ENCODE assay signal across 8 cellular contexts in the genomic region with DNA sequence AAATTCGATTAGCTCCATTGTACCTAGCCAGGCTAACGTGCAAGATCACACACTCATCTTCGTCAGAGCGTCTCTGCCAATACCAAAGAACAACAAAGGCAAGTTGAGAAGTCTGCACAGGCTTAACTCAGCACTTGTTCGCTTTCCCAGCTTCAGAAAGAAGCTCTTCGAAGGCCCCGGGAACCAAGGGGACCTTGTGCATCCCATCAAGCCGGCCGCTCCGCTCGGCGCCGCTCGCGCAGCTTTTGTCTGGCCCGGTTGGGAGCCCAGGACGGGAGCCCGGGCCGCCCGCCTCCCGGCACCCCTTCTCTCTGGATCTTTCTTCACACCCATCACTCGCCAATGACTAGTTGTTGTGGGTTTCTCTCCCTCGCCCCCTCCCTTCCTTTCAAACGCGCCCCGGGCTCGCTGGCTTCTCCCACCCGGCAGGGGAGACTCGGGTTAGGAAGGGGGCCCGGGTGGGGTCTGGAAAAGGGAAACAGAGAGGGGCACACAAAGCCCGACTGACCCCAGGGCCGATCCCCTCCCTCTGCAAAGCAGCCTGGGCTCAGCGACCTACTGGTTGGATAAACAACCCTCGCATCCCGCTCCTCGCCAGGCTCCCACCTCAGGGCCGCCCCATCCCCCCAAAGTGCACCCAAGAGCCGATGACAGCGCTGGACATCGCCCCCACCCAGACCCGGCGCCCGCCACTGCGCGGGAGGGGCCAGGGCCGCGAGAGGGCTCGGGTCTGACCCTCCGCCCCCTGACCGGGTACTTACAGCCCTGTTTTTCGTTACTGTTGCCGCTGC. TPM values are rescaled to one million over a fixed set of nuclear protein-coding genes. Genes with fewer than 3 reads are reported as not detected.
DNase-seq lines count a peak whose midpoint lies in the region; ATAC-seq and TF ChIP-seq lines count a peak whose summit lies in the region.

No MANE protein-coding gene starts in this region.

- H3K27me3 ChIP-seq in fibroblast of lung (ENCODE audit: control insufficient read depth, insufficient read depth, low read length), result no peaks in the 10 kb centered on the region

- peak overlapping the region; percentile 99 to 100 for H3K27ac Mint-ChIP-seq in natural killer cell
- H3K27ac Mint-ChIP-seq in stimulated activated naive CD8-positive, alpha-beta T cell treated with anti-CD3 and anti-CD28 coated beads, Interleukin-15, amount 100 ng/mL, for 72 hours, result peak overlapping the region; percentile 99 to 100

- peaks cover 69% of the 10 kb centered on the region for H3K79me2 ChIP-seq in OCI-LY7 (ENCODE audit: insufficient read depth, low read depth, low read length)
- peaks cover 65% of the 10 kb centered on the region for H3K79me2 ChIP-seq in fibroblast of lung (ENCODE audit: control insufficient read depth, insufficient read depth, low read length)

- DNase-seq in ACHN (peak; percentile 57), OCI-LY7 (ENCODE audit: low spot score) (peak; percentile 54), activated T-helper 1 cell treated with Interleukin-2 at 50 U/mL for 16 hours (ENCODE audit: low read depth) (peak; percentile 17), fibroblast of lung (ENCODE audit: low read depth in 2 of 2) (peak; percentile 63 to 73), natural killer cell (peak; percentile 53)
- peak; percentile 52 to 54 for DNase-seq in stimulated activated naive CD8-positive, alpha-beta T cell treated with anti-CD3 and anti-CD28 coated beads, Interleukin-15, amount 100 ng/mL, for 72 hours

- in situ Hi-C loops in ACHN (cut with HindIII; ENCODE audit: low pct_ligation_motif_present, low pct_unique_long_range_greater_than_20kb, low sequenced_read_pairs), result no loop called here

- H3K4me2 ChIP-seq in OCI-LY7 (ENCODE audit: low read length), result peak overlapping the region; percentile 81
- peak overlapping the region; percentile 92 for H3K4me2 ChIP-seq in fibroblast of lung (ENCODE audit: extremely low read depth, insufficient read depth, low read length)

- H3K36me3 ChIP-seq in OCI-LY7 (ENCODE audit: insufficient read depth, low read length) (no peaks in the 10 kb centered on the region), fibroblast of lung (ENCODE audit: control insufficient read depth, insufficient read depth, low read length) (no peaks in the 10 kb centered on the region)

- H3K4me1 ChIP-seq in OCI-LY7 (ENCODE audit: insufficient read depth, low read length, poor library complexity, severe bottlenecking), result peaks cover 42% of the 10 kb centered on the region
- peaks cover 3% of the 10 kb centered on the region for H3K4me1 ChIP-seq in fibroblast of lung (ENCODE audit: control insufficient read depth, extremely low read depth, insufficient read depth, low read length)

- H3K9me3 ChIP-seq in OCI-LY7 (ENCODE audit: low read length), result no peaks in the 10 kb centered on the region
- no peaks in the 10 kb centered on the region for H3K9me3 ChIP-seq in fibroblast of lung (ENCODE audit: control insufficient read depth, insufficient read depth, low read depth, low read length)

- peaks cover 7% of the 10 kb centered on the region for H3K36me3 Mint-ChIP-seq in natural killer cell

- peak overlapping the region; percentile 100 for H3K4me3 Mint-ChIP-seq in natural killer cell
- H3K4me3 Mint-ChIP-seq in stimulated activated naive CD8-positive, alpha-beta T cell treated with anti-CD3 and anti-CD28 coated beads, Interleukin-15, amount 100 ng/mL, for 72 hours, result peak overlapping the region; percentile 88 to 90

- POLR2A ChIA-PET in OCI-LY7 (lab: Charles Lee), result interaction anchor here (0.6 to 7.2 kb wide), 12 partner anchors 9 to 218 kb away, joined by 3 to 55 read pairs (median 3); a partner anchor contains a TSS

- ATAC-seq in GM18858 (IDR thresholded peaks at IDR 0.05; ENCODE audit: unreplicated experiment) (peak; percentile 20), HG03108 (IDR thresholded peaks at IDR 0.05; ENCODE audit: unreplicated experiment) (peak; percentile 33), natural killer cell (peak; percentile 26 to 42 (median 26))
- peak; percentile 39 for ATAC-seq in stimulated activated naive CD8-positive, alpha-beta T cell treated with anti-CD3 and anti-CD28 coated beads, Interleukin-15, amount 100 ng/mL, for 72 hours

- no TSS peak for BruUV-seq in OCI-LY7 (replicated peaks; lab: Mats Ljungman, UMichigan)

- no peak for TF ChIP-seq CTCF in OCI-LY7 (conservative IDR thresholded peaks at IDR 0.05; ENCODE audit: low read length)
- no peak for TF ChIP-seq CTCF in fibroblast of lung (conservative IDR thresholded peaks at IDR 0.05 in 1 of 2, IDR thresholded peaks at IDR 0.05 in 1 of 2; ENCODE audit: low read depth in 1 of 2, low read length in 2 of 2)
- TF ChIP-seq CTCF in natural killer cell (IDR thresholded peaks at IDR 0.05), result no peak

- CTCF ChIA-PET in OCI-LY7 (lab: Charles Lee; ENCODE audit: unreplicated experiment), result interaction anchor here (0.9 kb wide), 1 partner anchor 52 kb away, joined by 3 read pairs; no protein-coding TSS in a partner anchor

- H3K27ac ChIP-seq in OCI-LY7 (ENCODE audit: low read depth, low read length, poor library complexity, severe bottlenecking) (peak overlapping the region; percentile 85), fibroblast of lung (ENCODE audit: insufficient read depth, low read length) (peak overlapping the region; percentile 99)

- no peaks in the 10 kb centered on the region for H3K27me3 Mint-ChIP-seq in natural killer cell (ENCODE audit: low read depth in 2 of 2)
- no peaks in the 10 kb centered on the region for H3K27me3 Mint-ChIP-seq in stimulated activated naive CD8-positive, alpha-beta T cell treated with anti-CD3 and anti-CD28 coated beads, Interleukin-15, amount 100 ng/mL, for 72 hours

- no peaks in the 10 kb centered on the region for H3K9me2 ChIP-seq in OCI-LY7 (ENCODE audit: insufficient read depth, low read length)

- H2AFZ ChIP-seq in OCI-LY7 (ENCODE audit: low read length) (peak overlapping the region; percentile 69; the same call in 1 of the 2 replicates), fibroblast of lung (ENCODE audit: low read length) (peak overlapping the region; percentile 52)

- peak overlapping the region; percentile 89 for H3K9ac ChIP-seq in fibroblast of lung (ENCODE audit: insufficient read depth, low read length)

- H4K20me1 ChIP-seq in OCI-LY7 (ENCODE audit: insufficient read depth, low read length) (peaks cover 5% of the 10 kb centered on the region; the same call in 1 of the 2 replicates), fibroblast of lung (ENCODE audit: control insufficient read depth, extremely low read depth, insufficient read depth, low read length) (no peaks in the 10 kb centered on the region)

- intact Hi-C loops in OCI-LY7 (cut with micrococcal nuclease; ENCODE audit: unreplicated experiment) (loop anchor here (1.0 to 5.0 kb wide), 4 partner anchors 38 to 118 kb away; no protein-coding TSS in a partner anchor), natural killer cell (cut with micrococcal nuclease) (loop anchor here (1.0 to 5.0 kb wide), 4 partner anchors 50 to 119 kb away; a partner anchor contains a TSS)

- peaks cover 66 to 68% of the 10 kb centered on the region in 2 donors for H3K4me1 Mint-ChIP-seq in natural killer cell
- H3K4me1 Mint-ChIP-seq in stimulated activated naive CD8-positive, alpha-beta T cell treated with anti-CD3 and anti-CD28 coated beads, Interleukin-15, amount 100 ng/mL, for 72 hours, result peaks cover 66% of the 10 kb centered on the region

- H3K4me3 ChIP-seq in OCI-LY7 (ENCODE audit: low read depth, low read length, poor library complexity, severe bottlenecking) (peak overlapping the region; percentile 90), fibroblast of lung (replicated peaks in 1 of 4; ENCODE audit: control extremely low read depth in 1 of 4, insufficient read depth in 1 of 4, low read depth in 3 of 4, low read length in 4 of 4) (peak overlapping the region; percentile 75 to 98 (median 92))

- no peaks in the 10 kb centered on the region for H3K9me3 Mint-ChIP-seq in natural killer cell
- H3K9me3 Mint-ChIP-seq in stimulated activated naive CD8-positive, alpha-beta T cell treated with anti-CD3 and anti-CD28 coated beads, Interleukin-15, amount 100 ng/mL, for 72 hours, result no peaks in the 10 kb centered on the region

RNA-seq across cellular contexts. Expression of a gene that starts 0.5 kb away (rescaled TPM):
- 32.6 and 33.8 TPM in 2 replicates for total RNA-seq in OCI-LY7 (2014; rRNA removed; shearing (Covaris generic))
- total RNA-seq in OCI-LY7 (2022), result 65.4 and 72.4 TPM in 2 replicates
- 33.6 and 48.4 TPM in 2 replicates for total RNA-seq in fibroblast of lung
- polyA plus RNA-seq in fibroblast of lung, result 6.0 and 7.3 TPM in 2 replicates
- 19.1 TPM in 2 replicates for polyA plus RNA-seq in fibroblast of lung (2012)
- polyA minus RNA-seq in fibroblast of lung (ENCODE audit: low replicate concordance), result 17.5 and 23.6 TPM in 2 replicates
- 100 to 1,000 TPM; 125 to 142 (median 127) TPM for total RNA-seq in natural killer cell

Comparison
In these comparisons a context has a peak if more than half of its experiments do, and no peak if none do; other contexts are left out.
1. Peak in every context shown above with its lines: DNase-seq, ATAC-seq, H3K4me3 ChIP-seq and H3K27ac ChIP-seq.
2. DNase-seq: peak in every context shown above with its lines; median percentile 68 in fibroblast of lung; 57 in ACHN; 54 in OCI-LY7; 53 in natural killer cell; 53 in stimulated activated naive CD8-positive, alpha-beta T cell treated with anti-CD3 and anti-CD28 coated beads, Interleukin-15, amount 100 ng/mL, for 72 hours; 17 in activated T-helper 1 cell treated with Interleukin-2 at 50 U/mL for 16 hours.